Comparison of ENCODE assay signal across 26 cellular contexts in the genomic region with DNA sequence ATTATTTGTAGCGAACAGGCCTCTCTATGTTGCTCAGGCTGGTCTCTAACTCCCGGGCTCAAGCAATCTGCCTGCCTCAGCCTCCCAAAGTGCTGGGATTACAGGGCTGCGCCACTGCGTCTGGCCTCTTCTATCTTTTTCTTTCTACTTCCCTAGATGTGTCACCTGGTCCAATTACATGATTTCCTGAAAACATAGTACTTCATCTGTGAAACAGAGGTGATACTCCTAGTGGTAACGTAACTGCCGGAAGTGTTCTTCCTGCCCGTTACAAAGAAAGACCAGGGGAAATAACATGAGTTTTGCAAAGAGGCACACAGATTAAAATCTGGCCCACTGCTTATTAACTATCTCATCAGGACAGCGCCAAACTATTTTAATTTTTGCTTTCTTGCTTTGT. TPM values are rescaled to one million over a fixed set of nuclear protein-coding genes. Genes with fewer than 3 reads are reported as not detected.
"Had no signal": no experiment of that assay in that cellular context is flagged by ENCODE, and none has a peak within 500 bp of the region (broad histone marks: within the 10 kb centered on the region; RNA-seq: fewer than 3 reads in every experiment).

No MANE protein-coding gene starts in this region.

- H3K9me2 ChIP-seq: SK-N-SH had no signal

- H3K4me3 ChIP-seq: K562, MG63 had no signal

- ATAC-seq: HepG2, K562, Panc1, PC-3, T-cell had no signal

- H3K27ac ChIP-seq: RWPE1 had no signal

- H3K9me3 ChIP-seq: MG63, SK-N-SH had no signal

- H3K36me3 ChIP-seq: MG63 had no signal

- DNase-seq: Karpas-422, MG63, NCI-H1092, NCI-H1105 treated with DMSO at 0.1 percent for 48 hours, NCI-H1417 treated with DMSO at 0.1 percent for 48 hours, NCI-H146, NCI-H1694 treated with DMSO at 0.1 percent for 48 hours, NCI-H1930, NCI-H2081, NCI-H2107, NCI-H226, NCI-H446, NCI-H510A, NCI-H524 treated with DMSO at 0.1 percent for 48 hours, NCI-H69, NCI-H774, PC-3, SHP77, SK-N-SH, SW 1271, T-cell had no signal

- H3K4me2 ChIP-seq: SK-N-SH had no signal

RNA-seq across cellular contexts. Expression of a gene that starts 18.4 kb away (rescaled TPM):
- total RNA-seq: HepG2, HT1080 had no signal
